ENCODE assay signal across 9 cellular contexts in the genomic region with DNA sequence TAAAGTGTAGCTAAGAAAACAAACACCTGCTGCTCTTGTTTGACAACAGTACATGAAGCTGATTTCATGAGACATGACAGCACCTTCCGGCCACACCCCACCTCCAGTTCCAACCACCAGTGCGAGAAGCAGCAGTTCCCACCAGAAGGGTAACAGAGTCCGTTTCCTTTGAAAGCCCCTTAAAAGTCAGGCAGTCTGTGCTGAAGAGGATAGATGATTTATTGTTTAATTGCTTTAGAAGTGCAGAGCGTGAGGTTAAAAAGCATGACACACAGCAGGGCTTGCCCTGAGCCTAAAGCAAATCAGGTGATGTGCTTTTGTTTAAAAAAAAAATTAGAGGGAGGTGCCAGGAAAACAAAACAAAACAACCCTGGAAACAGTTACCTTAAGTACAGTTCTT.
DNase-seq lines count a peak whose midpoint lies in the region; ATAC-seq and TF ChIP-seq lines count a peak whose summit lies in the region.
"Had no signal": no experiment of that assay in that cellular context is flagged by ENCODE, and none has a peak within 500 bp of the region (broad histone marks: within the 10 kb centered on the region; RNA-seq: fewer than 3 reads in every experiment).

No MANE protein-coding gene starts in this region.

- peaks cover 87% of the 10 kb centered on the region for H3K36me3 ChIP-seq in OCI-LY1 (ENCODE audit: insufficient read depth, low read length)
- H3K36me3 ChIP-seq: left ventricle myocardium inferior had no signal

- H3K27me3 Mint-ChIP-seq in activated naive CD4-positive, alpha-beta T cell treated with anti-CD3 and anti-CD28 coated beads for 36 hours (ENCODE audit: low read depth) = no peaks in the 10 kb centered on the region

- intact Hi-C loops in activated naive CD4-positive, alpha-beta T cell treated with anti-CD3 and anti-CD28 coated beads for 36 hours (cut with micrococcal nuclease) = loop anchor here (1.0 to 2.0 kb wide), 6 partner anchors 8 to 46 kb away; no protein-coding TSS in a partner anchor

- H4K20me1 ChIP-seq in OCI-LY1 (ENCODE audit: insufficient read depth, low read length) = no peaks in the 10 kb centered on the region

- CTCF ChIA-PET in HEK293T (lab: Yijun Ruan, JAX) = interaction anchor here (0.6 kb wide), 1 partner anchor 1730 kb away, joined by 5 read pairs; a partner anchor contains a TSS
- CTCF ChIA-PET in activated naive CD4-positive, alpha-beta T cell treated with anti-CD3 and anti-CD28 coated beads for 36 hours (lab: Charles Lee) = interaction anchor here (0.6 to 2.1 kb wide), 5 partner anchors 12 to 1629 kb away, joined by 3 to 6 read pairs (median 4); no protein-coding TSS in a partner anchor

- H3K9me3 Mint-ChIP-seq in activated naive CD4-positive, alpha-beta T cell treated with anti-CD3 and anti-CD28 coated beads for 36 hours = no peaks in the 10 kb centered on the region

- no peak for ATAC-seq in HG03439 (IDR thresholded peaks at IDR 0.05; ENCODE audit: unreplicated experiment)

- H3K9me2 ChIP-seq in OCI-LY1 (ENCODE audit: low read depth, low read length) = no peaks in the 10 kb centered on the region

- H3K4me2 ChIP-seq in OCI-LY1 (ENCODE audit: low read length) = peak overlapping the region; percentile 25; the same call in 1 of the 2 replicates

- peak; percentile 24 for DNase-seq in HEK293T (ENCODE audit: extremely low spot score)
- peak; percentile 84 for DNase-seq in activated naive CD4-positive, alpha-beta T cell treated with anti-CD3 and anti-CD28 coated beads for 36 hours
- peak; percentile 50 to 54 for DNase-seq in stimulated activated CD8-positive, alpha-beta memory T cell treated with anti-CD3 and anti-CD28 coated beads, Interleukin-7, amount 100 ng/mL, for 4 hours (ENCODE audit: low read depth in 2 of 2)
- no peak for DNase-seq in GDM1 (lab: John Stamatoyannopoulos, UW)
- no peak for DNase-seq in NCI-H2029 treated with DMSO at 0.1 percent for 48 hours (lab: John Stamatoyannopoulos, UW)
- DNase-seq: Kasumi-1, left ventricle myocardium inferior had no signal

- H3K79me2 ChIP-seq in OCI-LY1 (ENCODE audit: insufficient read depth, low read length) = no peaks in the 10 kb centered on the region

- POLR2A ChIA-PET in HEK293T (lab: Yijun Ruan, JAX) = no interaction called here

- no peaks in the 10 kb centered on the region for H3K9me3 ChIP-seq in OCI-LY1 (ENCODE audit: low read length)
- H3K9me3 ChIP-seq: left ventricle myocardium inferior had no signal

- H3K4me1 Mint-ChIP-seq in activated naive CD4-positive, alpha-beta T cell treated with anti-CD3 and anti-CD28 coated beads for 36 hours (ENCODE audit: low read depth) = peaks cover 84% of the 10 kb centered on the region

- no peak for TF ChIP-seq CTCF in OCI-LY1 (IDR thresholded peaks at IDR 0.05; ENCODE audit: low read length)

- H3K27ac ChIP-seq in OCI-LY1 (ENCODE audit: low read depth, low read length, poor library complexity, severe bottlenecking) = peak overlapping the region; percentile 90
- H3K27ac ChIP-seq: left ventricle myocardium inferior had no signal

- peak overlapping the region; percentile 38 for H3K4me3 Mint-ChIP-seq in activated naive CD4-positive, alpha-beta T cell treated with anti-CD3 and anti-CD28 coated beads for 36 hours

- peaks cover 71% of the 10 kb centered on the region for H3K36me3 Mint-ChIP-seq in activated naive CD4-positive, alpha-beta T cell treated with anti-CD3 and anti-CD28 coated beads for 36 hours (ENCODE audit: low read depth)

- H3K27ac Mint-ChIP-seq in activated naive CD4-positive, alpha-beta T cell treated with anti-CD3 and anti-CD28 coated beads for 36 hours = peak overlapping the region; percentile 89

- no peaks in the 10 kb centered on the region for H3K27me3 ChIP-seq in OCI-LY1 (ENCODE audit: insufficient read depth, low read length)

- no peak overlapping the region; the same call in 1 of the 2 replicates for H3K9ac ChIP-seq in OCI-LY1 (ENCODE audit: low read length)

- H2AFZ ChIP-seq in OCI-LY1 (ENCODE audit: low read length) = no peak overlapping the region

- no peak overlapping the region for H3K4me3 ChIP-seq in OCI-LY1 (ENCODE audit: low read depth, low read length, poor library complexity, severe bottlenecking)
- H3K4me3 ChIP-seq: left ventricle myocardium inferior had no signal

- no peaks in the 10 kb centered on the region for H3F3A ChIP-seq in OCI-LY1 (ENCODE audit: insufficient read depth, low read length)

- peaks cover 44% of the 10 kb centered on the region for H3K4me1 ChIP-seq in OCI-LY1 (ENCODE audit: insufficient read depth, low read length, severe bottlenecking)
- H3K4me1 ChIP-seq: left ventricle myocardium inferior had no signal

TF ChIP-seq in HEK293T, 16 proteins besides CTCF, POLR2A, EP300 and RAD21:
- TF ChIP-seq NFRKB (IDR thresholded peaks at IDR 0.05) (no peak), ZNF384 (IDR thresholded peaks at IDR 0.05) (peak; percentile 28; the same call in 1 of the 2 replicates), ELF4 (IDR thresholded peaks at IDR 0.05) (no peak), CTBP1 (IDR thresholded peaks at IDR 0.05; ENCODE audit: borderline replicate concordance) (no peak), FOXA1 (IDR thresholded peaks at IDR 0.05) (no peak), LEF1 (IDR thresholded peaks at IDR 0.05; ENCODE audit: borderline replicate concordance) (no peak), L3MBTL2 (conservative IDR thresholded peaks at IDR 0.05) (no peak), TARDBP (IDR thresholded peaks at IDR 0.05) (no peak), SP1 (IDR thresholded peaks at IDR 0.05) (no peak)
- TF ChIP-seq, protein P1, sequence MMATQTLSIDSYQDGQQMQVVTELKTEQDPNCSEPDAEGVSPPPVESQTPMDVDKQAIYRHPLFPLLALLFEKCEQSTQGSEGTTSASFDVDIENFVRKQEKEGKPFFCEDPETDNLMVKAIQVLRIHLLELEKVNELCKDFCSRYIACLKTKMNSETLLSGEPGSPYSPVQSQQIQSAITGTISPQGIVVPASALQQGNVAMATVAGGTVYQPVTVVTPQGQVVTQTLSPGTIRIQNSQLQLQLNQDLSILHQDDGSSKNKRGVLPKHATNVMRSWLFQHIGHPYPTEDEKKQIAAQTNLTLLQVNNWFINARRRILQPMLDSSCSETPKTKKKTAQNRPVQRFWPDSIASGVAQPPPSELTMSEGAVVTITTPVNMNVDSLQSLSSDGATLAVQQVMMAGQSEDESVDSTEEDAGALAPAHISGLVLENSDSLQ (IDR thresholded peaks at IDR 0.05) = peak; percentile 88

Comparison
In these comparisons a context has a peak if more than half of its experiments do, and no peak if none do; other contexts are left out.
1. DNase-seq: peak in HEK293T (single experiment), activated naive CD4-positive, alpha-beta T cell treated with anti-CD3 and anti-CD28 coated beads for 36 hours (single experiment) and stimulated activated CD8-positive, alpha-beta memory T cell treated with anti-CD3 and anti-CD28 coated beads, Interleukin-7, amount 100 ng/mL, for 4 hours (2 of 2); none in GDM1 (single experiment) and NCI-H2029 treated with DMSO at 0.1 percent for 48 hours (single experiment).